ENCODE assay signal across 9 cellular contexts in genomic region chr13:30371649-30372265, GRCh38. TPM values are rescaled to one million over a fixed set of nuclear protein-coding genes. Genes with fewer than 3 reads are reported as not detected.
DNase-seq lines count a peak whose midpoint lies in the region; ATAC-seq and TF ChIP-seq lines count a peak whose summit lies in the region.
"Had no signal": no experiment of that assay in that cellular context is flagged by ENCODE, and none has a peak within 500 bp of the region (broad histone marks: within the 10 kb centered on the region; RNA-seq: fewer than 3 reads in every experiment).

No MANE protein-coding gene starts in this region.

- 46 to 59% (median 55%) methylated on average over 13 to 14 of the region's 14 CpGs for WGBS in adrenal gland, 4 donors

- TF ChIP-seq CTCF in adrenal gland (IDR thresholded peaks at IDR 0.05), result no peak

- H3K27me3 Mint-ChIP-seq in activated CD4-positive, alpha-beta T cell treated with anti-CD3 and anti-CD28 coated beads, Interleukin-2, amount 10 ng/mL, durations not matched to agents 24 days and 14 days, result no peaks in the 10 kb centered on the region

- peak overlapping the region; percentile 85 for H3K4me3 Mint-ChIP-seq in activated CD4-positive, alpha-beta T cell treated with anti-CD3 and anti-CD28 coated beads, Interleukin-2, amount 10 ng/mL, durations not matched to agents 24 days and 14 days
- H3K4me3 Mint-ChIP-seq in stimulated activated effector memory CD8-positive, alpha-beta T cell treated with anti-CD3 and anti-CD28 coated beads, Interleukin-12 subunit alpha, Interleukin-12 subunit beta, amount 100 ng/mL, for 72 hours, result peak overlapping the region; percentile 74

- peak overlapping the region; percentile 91 for H3K27ac Mint-ChIP-seq in activated CD4-positive, alpha-beta T cell treated with anti-CD3 and anti-CD28 coated beads, Interleukin-2, amount 10 ng/mL, durations not matched to agents 24 days and 14 days
- H3K27ac Mint-ChIP-seq in stimulated activated effector memory CD8-positive, alpha-beta T cell treated with anti-CD3 and anti-CD28 coated beads, Interleukin-12 subunit alpha, Interleukin-12 subunit beta, amount 100 ng/mL, for 72 hours, result peak overlapping the region; percentile 95

- H3K36me3 ChIP-seq in adrenal gland (replicated peaks in 1 of 2), result no peaks in the 10 kb centered on the region
- H3K36me3 ChIP-seq: thoracic aorta had no signal

- no peak overlapping the region for H3K4me3 ChIP-seq in adrenal gland
- H3K4me3 ChIP-seq: thoracic aorta had no signal

- DNase-seq in NAMALWA (ENCODE audit: low spot score), result peak; percentile 99
- DNase-seq in activated CD4-positive, alpha-beta T cell treated with anti-CD3 and anti-CD28 coated beads, Interleukin-2, amount 10 ng/mL, durations not matched to agents 24 days and 14 days, result peak; percentile 91
- peak; percentile 42 to 79 for DNase-seq in stimulated activated effector memory CD8-positive, alpha-beta T cell treated with anti-CD3 and anti-CD28 coated beads, Interleukin-12 subunit alpha, Interleukin-12 subunit beta, amount 100 ng/mL, for 72 hours (ENCODE audit: low spot score in 2 of 2)
- no peak for DNase-seq in adrenal gland
- DNase-seq in midbrain (lab: John Stamatoyannopoulos, UW), result no peak

- intact Hi-C loops in activated CD4-positive, alpha-beta T cell treated with anti-CD3 and anti-CD28 coated beads, Interleukin-2, amount 10 ng/mL, durations not matched to agents 24 days and 14 days (cut with micrococcal nuclease), result loop anchor here (1.0 to 10.0 kb wide), 6 partner anchors 51 to 793 kb away; partner anchors contain the start of genes HSPH1, KATNAL1 and UBE2L5
- intact Hi-C loops in adrenal gland (cut with DNase I), result no loop called here

- no peaks in the 10 kb centered on the region for H3K27me3 ChIP-seq in adrenal gland

- no peaks in the 10 kb centered on the region for H3K4me1 ChIP-seq in adrenal gland (replicated peaks in 1 of 2)

- H3K9me3 ChIP-seq in adrenal gland (replicated peaks in 1 of 3), result no peaks in the 10 kb centered on the region
- H3K9me3 ChIP-seq: thoracic aorta had no signal

- H3K9me3 Mint-ChIP-seq in activated CD4-positive, alpha-beta T cell treated with anti-CD3 and anti-CD28 coated beads, Interleukin-2, amount 10 ng/mL, durations not matched to agents 24 days and 14 days, result no peaks in the 10 kb centered on the region
- no peaks in the 10 kb centered on the region for H3K9me3 Mint-ChIP-seq in stimulated activated effector memory CD8-positive, alpha-beta T cell treated with anti-CD3 and anti-CD28 coated beads, Interleukin-12 subunit alpha, Interleukin-12 subunit beta, amount 100 ng/mL, for 72 hours

- ATAC-seq in GM18508 (IDR thresholded peaks at IDR 0.05; ENCODE audit: insufficient read depth, unreplicated experiment), result peak; percentile 65
- peak; percentile 74 for ATAC-seq in HG02610 (IDR thresholded peaks at IDR 0.05; ENCODE audit: unreplicated experiment)
- peak; percentile 89 for ATAC-seq in esophagus mucosa
- peak; percentile 84 for ATAC-seq in stimulated activated effector memory CD8-positive, alpha-beta T cell treated with anti-CD3 and anti-CD28 coated beads, Interleukin-12 subunit alpha, Interleukin-12 subunit beta, amount 100 ng/mL, for 72 hours

- H3K27ac ChIP-seq in adrenal gland, result no peak overlapping the region
- H3K27ac ChIP-seq: thoracic aorta had no signal

- TF ChIP-seq POLR2A in adrenal gland (IDR thresholded peaks at IDR 0.05), result no peak

- peaks cover 34% of the 10 kb centered on the region for H3K36me3 Mint-ChIP-seq in activated CD4-positive, alpha-beta T cell treated with anti-CD3 and anti-CD28 coated beads, Interleukin-2, amount 10 ng/mL, durations not matched to agents 24 days and 14 days (ENCODE audit: low read depth)
- H3K36me3 Mint-ChIP-seq in stimulated activated effector memory CD8-positive, alpha-beta T cell treated with anti-CD3 and anti-CD28 coated beads, Interleukin-12 subunit alpha, Interleukin-12 subunit beta, amount 100 ng/mL, for 72 hours, result peaks cover 10% of the 10 kb centered on the region

- peaks cover 75% of the 10 kb centered on the region for H3K4me1 Mint-ChIP-seq in activated CD4-positive, alpha-beta T cell treated with anti-CD3 and anti-CD28 coated beads, Interleukin-2, amount 10 ng/mL, durations not matched to agents 24 days and 14 days
- H3K4me1 Mint-ChIP-seq in stimulated activated effector memory CD8-positive, alpha-beta T cell treated with anti-CD3 and anti-CD28 coated beads, Interleukin-12 subunit alpha, Interleukin-12 subunit beta, amount 100 ng/mL, for 72 hours, result peaks cover 81% of the 10 kb centered on the region

RNA-seq across cellular contexts. Expression of gene UBE2L5, which starts 50.5 kb away (rescaled TPM):
- not detected in 2 replicates for total RNA-seq in activated CD4-positive, alpha-beta T cell treated with anti-CD3 and anti-CD28 coated beads, Interleukin-2, amount 10 ng/mL, durations not matched to agents 24 days and 14 days
- total RNA-seq in esophagus mucosa (not detected), adrenal gland (under 1 TPM in 1 of 8 donors, not detected in 7; 0.18 TPM)
- under 1 TPM in 2 of 3 donors, not detected in 1; 0.03 to 0.16 TPM for polyA plus RNA-seq in adrenal gland

Comparison
In these comparisons a context has a peak if more than half of its experiments do, and no peak if none do; other contexts are left out.
1. DNase-seq: peak in NAMALWA (single experiment), activated CD4-positive, alpha-beta T cell treated with anti-CD3 and anti-CD28 coated beads, Interleukin-2, amount 10 ng/mL, durations not matched to agents 24 days and 14 days (single experiment) and stimulated activated effector memory CD8-positive, alpha-beta T cell treated with anti-CD3 and anti-CD28 coated beads, Interleukin-12 subunit alpha, Interleukin-12 subunit beta, amount 100 ng/mL, for 72 hours (2 of 2); none in adrenal gland (0 of 7) and midbrain (single experiment).
2. Peak in every context shown above with its lines, with median percentiles within 50 percentile points of each other: ATAC-seq.